Comparison of ENCODE assay signal across 6 cellular contexts in the genomic region with DNA sequence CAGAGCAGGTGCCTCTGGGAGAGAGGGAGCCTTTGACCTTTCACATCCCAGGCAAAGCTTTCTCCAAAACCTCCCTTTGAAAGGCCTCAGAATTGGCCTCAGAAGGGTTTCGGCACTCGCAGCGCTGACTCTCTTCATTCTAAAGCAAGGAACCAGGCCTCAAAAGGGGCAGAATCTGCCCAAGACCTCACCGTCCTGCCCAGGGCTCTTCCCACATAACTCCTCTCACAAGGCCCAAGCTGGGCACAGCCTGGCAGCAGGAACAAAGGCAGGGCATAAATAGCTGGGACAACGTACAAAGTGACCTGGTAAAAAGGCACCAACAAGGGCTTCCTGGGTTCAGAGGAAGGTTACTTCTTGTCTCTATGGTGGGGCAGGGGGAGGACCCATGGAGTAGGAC.
"Had no signal": no experiment of that assay in that cellular context is flagged by ENCODE, and none has a peak within 500 bp of the region (broad histone marks: within the 10 kb centered on the region; RNA-seq: fewer than 3 reads in every experiment).

No MANE protein-coding gene starts in this region.

- H3K9ac ChIP-seq: GM23248 had no signal

- H3K4me3 Mint-ChIP-seq: IgD-negative memory B cell had no signal

- H2AFZ ChIP-seq: GM23248 had no signal

- H3K9me3 Mint-ChIP-seq: IgD-negative memory B cell had no signal

- H3K4me1 Mint-ChIP-seq: IgD-negative memory B cell had no signal

- H3K27ac Mint-ChIP-seq: IgD-negative memory B cell had no signal

- H3K36me3 Mint-ChIP-seq: IgD-negative memory B cell had no signal

- H3K27ac ChIP-seq: GM23248 had no signal

- DNase-seq: GM23248, GOT3, H7, HCEC 1CT, KBM-7 had no signal
